In genomic region chr6:124660185-124660584, GRCh38 we compare ENCODE assay signal across 31 cellular contexts.
"Had no signal": no experiment of that assay in that cellular context is flagged by ENCODE, and none has a peak within 500 bp of the region (broad histone marks: within the 10 kb centered on the region; RNA-seq: fewer than 3 reads in every experiment).

No MANE protein-coding gene starts in this region.

- H3K27ac ChIP-seq: RWPE1, VCaP had no signal

- DNase-seq: activated B cell treated with CpG ODN at 0.5 μM for 24 hours; activated CD4-positive, alpha-beta memory T cell treated with anti-CD3 and anti-CD28 coated beads for 36 hours; activated CD4-positive, alpha-beta T cell treated with anti-CD3 and anti-CD28 coated beads for 4 hours; activated CD4-positive, alpha-beta T cell treated with anti-CD3 and anti-CD28 coated beads, Interleukin-2, amount 50 U/mL, for 1 hour; activated CD4-positive, CD25-positive, alpha-beta regulatory T cell treated with anti-CD3 and anti-CD28 coated beads, Interleukin-2, amount 50 U/mL, for 72 hours; activated CD8-positive, alpha-beta memory T cell treated with anti-CD3 and anti-CD28 coated beads, Interleukin-2, amount 50 U/mL, for 4 hours; activated effector memory CD4-positive, alpha-beta T cell treated with Interleukin-2 at 50 U/mL for 16 hours; activated naive CD4-positive, alpha-beta T cell treated with anti-CD3 and anti-CD28 coated beads, Interleukin-2, amount 10 ng/mL, durations not matched to agents 7 days and 5 days; activated naive CD8-positive, alpha-beta T cell treated with anti-CD3 and anti-CD28 coated beads, Interleukin-2, amount 50 U/mL, for 24 hours; activated T-cell treated with anti-CD3 and anti-CD28 coated beads for 4 hours; activated T-cell treated with anti-CD3 and anti-CD28 coated beads, Interleukin-2, amount 50 U/mL, for 48 hours; caudate nucleus; cerebellar nuclear complex; NCI-H1105; NCI-H1417 treated with DMSO at 0.1 percent for 48 hours; NCI-H1694; NCI-H1930; NCI-H2081 treated with DMSO at 0.1 percent for 48 hours; NCI-H446; NCI-H510A treated with DMSO at 0.1 percent for 48 hours; PC-3; SIG-M5; SW 1271; T-helper 1 cell; T-helper 2 cell; T-helper 9 cell had no signal

- H3K9me3 Mint-ChIP-seq: activated CD4-positive, alpha-beta memory T cell treated with anti-CD3 and anti-CD28 coated beads for 36 hours; activated naive CD4-positive, alpha-beta T cell treated with anti-CD3 and anti-CD28 coated beads, Interleukin-2, amount 10 ng/mL, durations not matched to agents 7 days and 5 days had no signal

- H3K36me3 Mint-ChIP-seq: activated CD4-positive, alpha-beta memory T cell treated with anti-CD3 and anti-CD28 coated beads for 36 hours; activated naive CD4-positive, alpha-beta T cell treated with anti-CD3 and anti-CD28 coated beads, Interleukin-2, amount 10 ng/mL, durations not matched to agents 7 days and 5 days; activated naive CD8-positive, alpha-beta T cell; brain had no signal

- ATAC-seq: activated naive CD8-positive, alpha-beta T cell treated with anti-CD3 and anti-CD28 coated beads, Interleukin-2, amount 50 U/mL, for 24 hours; PC-3; Right ventricle myocardium inferior had no signal

- H3K27me3 Mint-ChIP-seq: activated B cell treated with CpG ODN at 0.5 μM for 24 hours; activated CD4-positive, alpha-beta memory T cell treated with anti-CD3 and anti-CD28 coated beads for 36 hours; activated naive CD4-positive, alpha-beta T cell treated with anti-CD3 and anti-CD28 coated beads, Interleukin-2, amount 10 ng/mL, durations not matched to agents 7 days and 5 days; activated naive CD8-positive, alpha-beta T cell; activated naive CD8-positive, alpha-beta T cell treated with anti-CD3 and anti-CD28 coated beads, Interleukin-2, amount 50 U/mL, for 24 hours; brain had no signal

- H3K27ac Mint-ChIP-seq: activated B cell treated with CpG ODN at 0.5 μM for 24 hours; activated CD4-positive, alpha-beta memory T cell treated with anti-CD3 and anti-CD28 coated beads for 36 hours; activated naive CD4-positive, alpha-beta T cell treated with anti-CD3 and anti-CD28 coated beads, Interleukin-2, amount 10 ng/mL, durations not matched to agents 7 days and 5 days; activated naive CD8-positive, alpha-beta T cell; activated naive CD8-positive, alpha-beta T cell treated with anti-CD3 and anti-CD28 coated beads, Interleukin-2, amount 50 U/mL, for 24 hours had no signal

- H3K4me1 Mint-ChIP-seq: activated B cell treated with CpG ODN at 0.5 μM for 24 hours; activated naive CD4-positive, alpha-beta T cell treated with anti-CD3 and anti-CD28 coated beads, Interleukin-2, amount 10 ng/mL, durations not matched to agents 7 days and 5 days; activated naive CD8-positive, alpha-beta T cell treated with anti-CD3 and anti-CD28 coated beads, Interleukin-2, amount 50 U/mL, for 24 hours; brain had no signal

- H3K4me3 Mint-ChIP-seq: activated B cell treated with CpG ODN at 0.5 μM for 24 hours; activated CD4-positive, alpha-beta memory T cell treated with anti-CD3 and anti-CD28 coated beads for 36 hours; activated naive CD4-positive, alpha-beta T cell treated with anti-CD3 and anti-CD28 coated beads, Interleukin-2, amount 10 ng/mL, durations not matched to agents 7 days and 5 days; activated naive CD8-positive, alpha-beta T cell; activated naive CD8-positive, alpha-beta T cell treated with anti-CD3 and anti-CD28 coated beads, Interleukin-2, amount 50 U/mL, for 24 hours; brain had no signal
